Comparison of ENCODE assay signal across 8 cellular contexts in the genomic region with DNA sequence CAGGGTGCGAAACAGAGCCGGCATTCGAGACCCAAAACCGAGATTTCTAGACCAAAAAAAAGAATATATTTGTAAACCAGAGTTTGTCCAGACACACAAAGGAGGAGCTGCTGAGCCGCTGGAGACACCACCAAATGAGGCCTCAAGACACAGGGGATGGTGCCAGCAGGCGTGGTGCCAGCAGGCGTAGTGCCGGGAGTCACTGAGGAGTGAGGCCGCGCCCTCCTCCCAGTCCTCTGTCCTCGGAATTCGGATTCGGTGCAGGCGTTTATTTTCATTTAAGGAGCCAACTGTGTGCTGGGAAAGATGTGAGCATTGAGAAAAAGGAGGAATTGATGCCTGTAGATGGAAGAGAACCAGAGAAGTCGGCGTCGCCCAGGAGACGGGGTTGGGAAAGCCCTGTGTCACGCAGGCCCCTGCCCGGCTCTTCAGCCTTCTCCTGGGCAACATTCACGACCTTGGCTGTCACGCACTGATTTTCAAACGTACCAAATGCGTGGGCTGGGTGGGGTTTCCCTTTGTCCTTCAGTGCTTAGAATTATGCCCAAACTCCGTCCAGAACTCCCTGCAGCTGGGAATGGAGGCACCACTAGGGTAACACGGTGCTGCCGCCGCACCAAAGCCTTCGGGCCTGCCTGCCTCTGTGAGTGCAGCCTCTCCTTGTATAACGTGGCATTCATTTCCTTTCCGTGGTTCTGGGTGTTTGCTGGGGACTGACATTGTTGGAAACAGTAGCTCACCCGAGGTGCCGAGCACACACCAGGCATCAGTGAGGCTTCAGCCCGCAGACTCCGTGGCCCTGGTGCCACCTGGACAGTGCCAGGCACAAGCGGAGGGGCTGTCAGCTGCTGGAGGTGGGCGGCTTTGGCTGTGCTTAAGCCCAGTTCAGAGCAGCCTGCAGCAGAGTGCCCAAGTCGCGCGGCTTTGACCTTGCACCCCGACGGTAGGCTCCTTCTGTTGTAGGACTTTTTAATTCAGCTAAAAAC. TPM values are rescaled to one million over a fixed set of nuclear protein-coding genes. Genes with fewer than 3 reads are reported as not detected.
DNase-seq lines count a peak whose midpoint lies in the region; ATAC-seq and TF ChIP-seq lines count a peak whose summit lies in the region.

No MANE protein-coding gene starts in this region.

- peaks cover 0 to 4% of the 10 kb centered on the region in 2 donors for H3K4me1 ChIP-seq in uterus

- no peak for ATAC-seq in activated CD8-positive, alpha-beta T cell treated with anti-CD3 and anti-CD28 coated beads, Interleukin-2, amount 10 ng/mL, durations not matched to agents 7 days and 5 days
- ATAC-seq in activated CD8-positive, alpha-beta T cell treated with anti-CD3 and anti-CD28 coated beads for 36 hours = no peak
- ATAC-seq in GM21526 (IDR thresholded peaks at IDR 0.05; ENCODE audit: low FRiP score, unreplicated experiment) = no peak

- H3K4me3 ChIP-seq in uterus = no peak overlapping the region

- H3K27ac Mint-ChIP-seq in activated CD8-positive, alpha-beta T cell treated with anti-CD3 and anti-CD28 coated beads, Interleukin-2, amount 10 ng/mL, durations not matched to agents 7 days and 5 days = peak overlapping the region; percentile 30
- H3K27ac Mint-ChIP-seq in activated CD8-positive, alpha-beta T cell treated with anti-CD3 and anti-CD28 coated beads for 36 hours = no peak overlapping the region

- DNase-seq in activated CD8-positive, alpha-beta T cell treated with anti-CD3 and anti-CD28 coated beads, Interleukin-2, amount 10 ng/mL, durations not matched to agents 7 days and 5 days = no peak
- DNase-seq in activated CD8-positive, alpha-beta T cell treated with anti-CD3 and anti-CD28 coated beads for 36 hours = no peak
- DNase-seq in fibroblast of gingiva (ENCODE audit: low read depth) = peak; percentile 95
- peak; percentile 86 for DNase-seq in myocyte (ENCODE audit: low read depth)
- peak; percentile 97 to 99 for DNase-seq in uterus
- no peak for DNase-seq in retina
- DNase-seq in erythroblast (lab: John Stamatoyannopoulos, UW) = no peak

- H3K9me3 Mint-ChIP-seq in activated CD8-positive, alpha-beta T cell treated with anti-CD3 and anti-CD28 coated beads, Interleukin-2, amount 10 ng/mL, durations not matched to agents 7 days and 5 days (ENCODE audit: insufficient read depth) = no peaks in the 10 kb centered on the region
- no peaks in the 10 kb centered on the region for H3K9me3 Mint-ChIP-seq in activated CD8-positive, alpha-beta T cell treated with anti-CD3 and anti-CD28 coated beads for 36 hours

- POLR2A ChIA-PET in activated CD8-positive, alpha-beta T cell treated with anti-CD3 and anti-CD28 coated beads, Interleukin-2, amount 10 ng/mL, durations not matched to agents 7 days and 5 days (lab: Charles Lee) = no interaction called here
- POLR2A ChIA-PET in activated CD8-positive, alpha-beta T cell treated with anti-CD3 and anti-CD28 coated beads for 36 hours (lab: Charles Lee) = no interaction called here

- peak in 1 of 2 donors; percentile 5 for TF ChIP-seq POLR2A in uterus (IDR thresholded peaks at IDR 0.05)
- no peak for TF ChIP-seq POLR2A in erythroblast (IDR thresholded peaks at IDR 0.05; ENCODE audit: low read length)

- peak overlapping the region; percentile 73 to 83 for H3K27ac ChIP-seq in uterus

- no peaks in the 10 kb centered on the region for H3K27me3 Mint-ChIP-seq in activated CD8-positive, alpha-beta T cell treated with anti-CD3 and anti-CD28 coated beads, Interleukin-2, amount 10 ng/mL, durations not matched to agents 7 days and 5 days (ENCODE audit: low read depth)
- no peaks in the 10 kb centered on the region for H3K27me3 Mint-ChIP-seq in activated CD8-positive, alpha-beta T cell treated with anti-CD3 and anti-CD28 coated beads for 36 hours

- intact Hi-C loops in activated CD8-positive, alpha-beta T cell treated with anti-CD3 and anti-CD28 coated beads for 36 hours (cut with micrococcal nuclease) = no loop called here
- intact Hi-C loops in uterus (cut with DNase I; ENCODE audit: low total_unique reads) = no loop called here

- H3K27me3 ChIP-seq in uterus = no peaks in the 10 kb centered on the region

- CTCF ChIA-PET in activated CD8-positive, alpha-beta T cell treated with anti-CD3 and anti-CD28 coated beads, Interleukin-2, amount 10 ng/mL, durations not matched to agents 7 days and 5 days (lab: Charles Lee) = no interaction called here
- CTCF ChIA-PET in activated CD8-positive, alpha-beta T cell treated with anti-CD3 and anti-CD28 coated beads for 36 hours (lab: Charles Lee) = no interaction called here

- H3K9me3 ChIP-seq in uterus = no peaks in the 10 kb centered on the region

- H3K4me1 Mint-ChIP-seq in activated CD8-positive, alpha-beta T cell treated with anti-CD3 and anti-CD28 coated beads, Interleukin-2, amount 10 ng/mL, durations not matched to agents 7 days and 5 days (ENCODE audit: low read depth) = peaks cover 34% of the 10 kb centered on the region
- peaks cover 20% of the 10 kb centered on the region for H3K4me1 Mint-ChIP-seq in activated CD8-positive, alpha-beta T cell treated with anti-CD3 and anti-CD28 coated beads for 36 hours (ENCODE audit: low read depth)

- H3K36me3 Mint-ChIP-seq in activated CD8-positive, alpha-beta T cell treated with anti-CD3 and anti-CD28 coated beads, Interleukin-2, amount 10 ng/mL, durations not matched to agents 7 days and 5 days (ENCODE audit: low read depth) = peaks cover 41% of the 10 kb centered on the region
- H3K36me3 Mint-ChIP-seq in activated CD8-positive, alpha-beta T cell treated with anti-CD3 and anti-CD28 coated beads for 36 hours (ENCODE audit: low read depth) = peaks cover 26% of the 10 kb centered on the region

- H3K36me3 ChIP-seq in uterus = no peaks in the 10 kb centered on the region

- TF ChIP-seq CTCF in activated CD8-positive, alpha-beta T cell treated with anti-CD3 and anti-CD28 coated beads for 36 hours (IDR thresholded peaks at IDR 0.05) = no peak
- peak in 1 of 4 experiments; percentile 49 for TF ChIP-seq CTCF in uterus (IDR thresholded peaks at IDR 0.05)

- H3K4me3 Mint-ChIP-seq in activated CD8-positive, alpha-beta T cell treated with anti-CD3 and anti-CD28 coated beads, Interleukin-2, amount 10 ng/mL, durations not matched to agents 7 days and 5 days = no peak overlapping the region
- H3K4me3 Mint-ChIP-seq in activated CD8-positive, alpha-beta T cell treated with anti-CD3 and anti-CD28 coated beads for 36 hours = no peak overlapping the region

RNA-seq across cellular contexts. Expression of a gene that starts 49.0 kb away (rescaled TPM):
- total RNA-seq in activated CD8-positive, alpha-beta T cell treated with anti-CD3 and anti-CD28 coated beads, Interleukin-2, amount 10 ng/mL, durations not matched to agents 7 days and 5 days = 10 to 100 TPM; 32.4 to 35.5 TPM
- total RNA-seq in activated CD8-positive, alpha-beta T cell treated with anti-CD3 and anti-CD28 coated beads for 36 hours = 10 to 100 TPM; 13.9 to 16.7 TPM
- total RNA-seq in myocyte = 14.8 and 18.0 TPM in 2 replicates
- 31.3 TPM for polyA plus RNA-seq in myocyte (2012)
- total RNA-seq in uterus = 10 to 100 TPM in 3 of 4 donors, 1 to 10 TPM in 1; 3.6 to 33.2 (median 19.8) TPM

Comparison
In these comparisons a context has a peak if more than half of its experiments do, and no peak if none do; other contexts are left out.
1. DNase-seq: peak in fibroblast of gingiva (single experiment), myocyte (single experiment) and uterus (2 of 2); none in activated CD8-positive, alpha-beta T cell treated with anti-CD3 and anti-CD28 coated beads, Interleukin-2, amount 10 ng/mL, durations not matched to agents 7 days and 5 days (single experiment), activated CD8-positive, alpha-beta T cell treated with anti-CD3 and anti-CD28 coated beads for 36 hours (single experiment), retina (single experiment) and erythroblast (0 of 2).